Comparison of ENCODE assay signal across 1 cellular context in genomic region chr6:35363293-35363750, GRCh38.
A peak's percentile ranks its signal among the peaks of the same experiment; 100 is the strongest.
TF ChIP-seq lines count a peak whose summit lies in the region.

No MANE protein-coding gene starts in this region.

TF ChIP-seq in HEK293, 187 proteins besides CTCF, POLR2A, EP300 and RAD21 (continued from another document and continues in another):
- TF ChIP-seq ZNF26 (tag by site-specific recombination; IDR thresholded peaks at IDR 0.05) (no peak), ZNF48 (tag by site-specific recombination; IDR thresholded peaks at IDR 0.05) (no peak), YY2 (tag by site-specific recombination; IDR thresholded peaks at IDR 0.05) (no peak), ZNF660 (tag by site-specific recombination; IDR thresholded peaks at IDR 0.05) (no peak), GLI2 (tag by site-specific recombination; IDR thresholded peaks at IDR 0.05; ENCODE audit: borderline replicate concordance, low read depth) (no peak), ZNF37A (tag by site-specific recombination; IDR thresholded peaks at IDR 0.05) (no peak), ZBTB8A (tag by site-specific recombination; IDR thresholded peaks at IDR 0.05) (peak; percentile 22; the same call in 1 of the 2 replicates), KLF17 (tag by site-specific recombination; IDR thresholded peaks at IDR 0.05) (peak; percentile 69), ZNF658 (tag by site-specific recombination; IDR thresholded peaks at IDR 0.05) (no peak), ZNF324 (tag by site-specific recombination; IDR thresholded peaks at IDR 0.05) (no peak), ZNF596 (tag by site-specific recombination; IDR thresholded peaks at IDR 0.05) (no peak), ZFHX2 (tag by site-specific recombination; conservative IDR thresholded peaks at IDR 0.05) (peak; percentile 95), ZNF610 (tag by site-specific recombination; IDR thresholded peaks at IDR 0.05; ENCODE audit: borderline replicate concordance) (peak; percentile 75; the same call in 1 of the 2 replicates), ZNF529 (tag by site-specific recombination; IDR thresholded peaks at IDR 0.05; ENCODE audit: insufficient replicate concordance) (no peak), ZNF404 (tag by site-specific recombination; IDR thresholded peaks at IDR 0.05) (no peak), MYNN (tag by site-specific recombination; IDR thresholded peaks at IDR 0.05; ENCODE audit: borderline replicate concordance) (no peak), ZNF76 (tag by site-specific recombination; IDR thresholded peaks at IDR 0.05; ENCODE audit: borderline replicate concordance, low read depth) (no peak), ZNF548 (tag by site-specific recombination; IDR thresholded peaks at IDR 0.05) (no peak), ZNF148 (tag by site-specific recombination; IDR thresholded peaks at IDR 0.05; ENCODE audit: borderline replicate concordance) (no peak), ZNF654 (tag by site-specific recombination; IDR thresholded peaks at IDR 0.05; ENCODE audit: low read depth) (no peak), ZNF394 (tag by site-specific recombination; IDR thresholded peaks at IDR 0.05; ENCODE audit: borderline replicate concordance) (no peak), ZNF175 (tag by site-specific recombination; IDR thresholded peaks at IDR 0.05) (no peak), ZNF626 (tag by site-specific recombination; IDR thresholded peaks at IDR 0.05) (no peak), GLI4 (tag by site-specific recombination; IDR thresholded peaks at IDR 0.05) (no peak), ZNF571 (tag by site-specific recombination; IDR thresholded peaks at IDR 0.05) (no peak), ZNF292 (tag by site-specific recombination; IDR thresholded peaks at IDR 0.05; ENCODE audit: borderline replicate concordance, low read depth) (no peak), ZNF549 (tag by site-specific recombination; IDR thresholded peaks at IDR 0.05) (no peak), GLIS2 (tag by site-specific recombination; IDR thresholded peaks at IDR 0.05) (peak; percentile 49), ZNF18 (tag by site-specific recombination; IDR thresholded peaks at IDR 0.05) (no peak), ZNF280D (tag by site-specific recombination; IDR thresholded peaks at IDR 0.05) (no peak), ZNF202 (tag by site-specific recombination; IDR thresholded peaks at IDR 0.05; ENCODE audit: borderline replicate concordance) (no peak), ZNF121 (tag by site-specific recombination; IDR thresholded peaks at IDR 0.05) (no peak), ZBTB17 (tag by site-specific recombination; IDR thresholded peaks at IDR 0.05) (peak; percentile 80), ZNF274 (IDR thresholded peaks at IDR 0.05; ENCODE audit: low read length) (no peak), ZNF274 (tag by site-specific recombination; IDR thresholded peaks at IDR 0.05; ENCODE audit: borderline replicate concordance) (no peak), ZNF560 (tag by site-specific recombination; IDR thresholded peaks at IDR 0.05; ENCODE audit: borderline replicate concordance) (no peak), ZNF366 (tag by site-specific recombination; conservative IDR thresholded peaks at IDR 0.05) (no peak), ZNF426 (tag by site-specific recombination; IDR thresholded peaks at IDR 0.05) (no peak), ZIC2 (tag by site-specific recombination; IDR thresholded peaks at IDR 0.05) (peak; percentile 38; the same call in 1 of the 2 replicates), ZNF114 (tag by site-specific recombination; IDR thresholded peaks at IDR 0.05) (no peak), HOXA7 (CRISPR knock-in tag; IDR thresholded peaks at IDR 0.05; ENCODE audit: borderline replicate concordance) (no peak), ZNF521 (tag by site-specific recombination; IDR thresholded peaks at IDR 0.05) (no peak), YY1 (tag by site-specific recombination; IDR thresholded peaks at IDR 0.05) (no peak), ZNF239 (tag by site-specific recombination; IDR thresholded peaks at IDR 0.05) (no peak), ZNF391 (tag by site-specific recombination; IDR thresholded peaks at IDR 0.05; ENCODE audit: borderline replicate concordance, low read depth) (no peak), IKZF3 (tag by site-specific recombination; IDR thresholded peaks at IDR 0.05) (peak; percentile 80; the same call in 1 of the 2 replicates), ELK4 (IDR thresholded peaks at IDR 0.05; ENCODE audit: borderline replicate concordance, low read depth, low read length) (no peak), ZNF350 (tag by site-specific recombination; IDR thresholded peaks at IDR 0.05) (no peak), ZNF133 (tag by site-specific recombination; IDR thresholded peaks at IDR 0.05) (no peak), ZNF184 (tag by site-specific recombination; IDR thresholded peaks at IDR 0.05) (no peak), ZNF501 (tag by site-specific recombination; IDR thresholded peaks at IDR 0.05) (no peak; the same call in 1 of the 2 replicates), ZNF354C (tag by site-specific recombination; IDR thresholded peaks at IDR 0.05; ENCODE audit: borderline replicate concordance, low read depth) (no peak)
- TF ChIP-seq, protein P1, sequence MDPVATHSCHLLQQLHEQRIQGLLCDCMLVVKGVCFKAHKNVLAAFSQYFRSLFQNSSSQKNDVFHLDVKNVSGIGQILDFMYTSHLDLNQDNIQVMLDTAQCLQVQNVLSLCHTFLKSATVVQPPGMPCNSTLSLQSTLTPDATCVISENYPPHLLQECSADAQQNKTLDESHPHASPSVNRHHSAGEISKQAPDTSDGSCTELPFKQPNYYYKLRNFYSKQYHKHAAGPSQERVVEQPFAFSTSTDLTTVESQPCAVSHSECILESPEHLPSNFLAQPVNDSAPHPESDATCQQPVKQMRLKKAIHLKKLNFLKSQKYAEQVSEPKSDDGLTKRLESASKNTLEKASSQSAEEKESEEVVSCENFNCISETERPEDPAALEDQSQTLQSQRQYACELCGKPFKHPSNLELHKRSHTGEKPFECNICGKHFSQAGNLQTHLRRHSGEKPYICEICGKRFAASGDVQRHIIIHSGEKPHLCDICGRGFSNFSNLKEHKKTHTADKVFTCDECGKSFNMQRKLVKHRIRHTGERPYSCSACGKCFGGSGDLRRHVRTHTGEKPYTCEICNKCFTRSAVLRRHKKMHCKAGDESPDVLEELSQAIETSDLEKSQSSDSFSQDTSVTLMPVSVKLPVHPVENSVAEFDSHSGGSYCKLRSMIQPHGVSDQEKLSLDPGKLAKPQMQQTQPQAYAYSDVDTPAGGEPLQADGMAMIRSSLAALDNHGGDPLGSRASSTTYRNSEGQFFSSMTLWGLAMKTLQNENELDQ (tag by site-specific recombination; IDR thresholded peaks at IDR 0.05; ENCODE audit: low read depth): no peak
- TF ChIP-seq, protein P2, sequence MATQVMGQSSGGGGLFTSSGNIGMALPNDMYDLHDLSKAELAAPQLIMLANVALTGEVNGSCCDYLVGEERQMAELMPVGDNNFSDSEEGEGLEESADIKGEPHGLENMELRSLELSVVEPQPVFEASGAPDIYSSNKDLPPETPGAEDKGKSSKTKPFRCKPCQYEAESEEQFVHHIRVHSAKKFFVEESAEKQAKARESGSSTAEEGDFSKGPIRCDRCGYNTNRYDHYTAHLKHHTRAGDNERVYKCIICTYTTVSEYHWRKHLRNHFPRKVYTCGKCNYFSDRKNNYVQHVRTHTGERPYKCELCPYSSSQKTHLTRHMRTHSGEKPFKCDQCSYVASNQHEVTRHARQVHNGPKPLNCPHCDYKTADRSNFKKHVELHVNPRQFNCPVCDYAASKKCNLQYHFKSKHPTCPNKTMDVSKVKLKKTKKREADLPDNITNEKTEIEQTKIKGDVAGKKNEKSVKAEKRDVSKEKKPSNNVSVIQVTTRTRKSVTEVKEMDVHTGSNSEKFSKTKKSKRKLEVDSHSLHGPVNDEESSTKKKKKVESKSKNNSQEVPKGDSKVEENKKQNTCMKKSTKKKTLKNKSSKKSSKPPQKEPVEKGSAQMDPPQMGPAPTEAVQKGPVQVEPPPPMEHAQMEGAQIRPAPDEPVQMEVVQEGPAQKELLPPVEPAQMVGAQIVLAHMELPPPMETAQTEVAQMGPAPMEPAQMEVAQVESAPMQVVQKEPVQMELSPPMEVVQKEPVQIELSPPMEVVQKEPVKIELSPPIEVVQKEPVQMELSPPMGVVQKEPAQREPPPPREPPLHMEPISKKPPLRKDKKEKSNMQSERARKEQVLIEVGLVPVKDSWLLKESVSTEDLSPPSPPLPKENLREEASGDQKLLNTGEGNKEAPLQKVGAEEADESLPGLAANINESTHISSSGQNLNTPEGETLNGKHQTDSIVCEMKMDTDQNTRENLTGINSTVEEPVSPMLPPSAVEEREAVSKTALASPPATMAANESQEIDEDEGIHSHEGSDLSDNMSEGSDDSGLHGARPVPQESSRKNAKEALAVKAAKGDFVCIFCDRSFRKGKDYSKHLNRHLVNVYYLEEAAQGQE (tag by site-specific recombination; IDR thresholded peaks at IDR 0.05): no peak
